Comparison of ENCODE assay signal across 11 cellular contexts in the genomic region with DNA sequence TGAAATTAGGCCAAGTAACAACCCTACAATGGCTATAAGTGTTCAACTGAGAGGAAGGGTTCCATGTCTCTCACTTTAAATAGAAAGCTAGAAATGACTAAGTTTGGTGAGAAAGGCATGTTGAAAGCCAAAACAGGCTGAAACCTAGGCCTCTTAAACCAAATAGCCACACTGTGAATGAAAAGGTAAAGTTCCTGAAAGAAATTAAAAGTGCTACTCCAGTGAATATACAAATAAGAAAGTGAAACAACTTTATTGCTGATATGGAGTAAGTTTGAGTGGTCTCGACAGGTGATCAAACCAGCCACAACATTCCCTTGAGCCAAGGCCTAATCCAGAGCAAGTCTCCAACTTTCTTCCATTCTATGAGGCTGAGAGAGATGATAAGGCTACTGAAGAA.
DNase-seq lines count a peak whose midpoint lies in the region; ATAC-seq and TF ChIP-seq lines count a peak whose summit lies in the region.
"Had no signal": no experiment of that assay in that cellular context is flagged by ENCODE, and none has a peak within 500 bp of the region (broad histone marks: within the 10 kb centered on the region; RNA-seq: fewer than 3 reads in every experiment).

No MANE protein-coding gene starts in this region.

- no peak for DNase-seq in effector memory CD8-positive, alpha-beta T cell
- DNase-seq in osteocyte (ENCODE audit: extremely low spot score, unreplicated experiment) (no peak), cardiac septum (ENCODE audit: low spot score) (no peak), COLO668 (lab: John Stamatoyannopoulos, UW; ENCODE audit: unreplicated experiment) (no peak)
- no peak for DNase-seq in activated CD8-positive, alpha-beta memory T cell treated with anti-CD3 and anti-CD28 coated beads for 24 hours
- DNase-seq: NCI-H2107, right lobe of liver had no signal

- no peaks in the 10 kb centered on the region for H3K27me3 Mint-ChIP-seq in effector memory CD8-positive, alpha-beta T cell
- no peaks in the 10 kb centered on the region for H3K27me3 Mint-ChIP-seq in osteocyte (ENCODE audit: unreplicated experiment)

- H3K4me3 Mint-ChIP-seq in effector memory CD8-positive, alpha-beta T cell = peak overlapping the region; percentile 57 to 62
- no peak overlapping the region for H3K4me3 Mint-ChIP-seq in osteocyte (ENCODE audit: unreplicated experiment)

- no peak for TF ChIP-seq CTCF in osteocyte (IDR thresholded peaks at IDR 0.05)

- ATAC-seq in GM18858 (IDR thresholded peaks at IDR 0.05; ENCODE audit: unreplicated experiment) (peak; percentile 90), GM21423 (IDR thresholded peaks at IDR 0.05; ENCODE audit: unreplicated experiment) (peak; percentile 68), HG03108 (IDR thresholded peaks at IDR 0.05; ENCODE audit: unreplicated experiment) (peak; percentile 92)
- peak; percentile 33 for ATAC-seq in effector memory CD8-positive, alpha-beta T cell (replicated peaks)
- ATAC-seq: esophagus mucosa, right lobe of liver had no signal

- intact Hi-C loops in cardiac septum (cut with DNase I) = no loop called here

- H3K36me3 Mint-ChIP-seq in effector memory CD8-positive, alpha-beta T cell (ENCODE audit: insufficient read depth) = peaks cover 14% of the 10 kb centered on the region
- peaks cover under 1% of the 10 kb centered on the region for H3K36me3 Mint-ChIP-seq in osteocyte (ENCODE audit: unreplicated experiment)

- peaks cover 43 to 80% of the 10 kb centered on the region in 2 donors for H3K4me1 Mint-ChIP-seq in effector memory CD8-positive, alpha-beta T cell (ENCODE audit: low read depth in 2 of 2)
- H3K4me1 Mint-ChIP-seq in osteocyte (ENCODE audit: unreplicated experiment) = peaks cover 7% of the 10 kb centered on the region

- H3K27ac Mint-ChIP-seq in effector memory CD8-positive, alpha-beta T cell = peak overlapping the region; percentile 75 to 83
- no peak overlapping the region for H3K27ac Mint-ChIP-seq in osteocyte (ENCODE audit: unreplicated experiment)

- H3K9me3 Mint-ChIP-seq in effector memory CD8-positive, alpha-beta T cell = no peaks in the 10 kb centered on the region
- no peaks in the 10 kb centered on the region for H3K9me3 Mint-ChIP-seq in osteocyte (ENCODE audit: unreplicated experiment)

Comparison
In these comparisons a context has a peak if more than half of its experiments do, and no peak if none do; other contexts are left out.
1. ATAC-seq: peak in every context shown above with its lines; median percentile 92 in HG03108; 90 in GM18858; 68 in GM21423; 33 in effector memory CD8-positive, alpha-beta T cell.